Comparison of ENCODE assay signal across 22 cellular contexts in genomic region chr15:48547305-48547704, GRCh38.
DNase-seq lines count a peak whose midpoint lies in the region; ATAC-seq and TF ChIP-seq lines count a peak whose summit lies in the region.
"Had no signal": no experiment of that assay in that cellular context is flagged by ENCODE, and none has a peak within 500 bp of the region (broad histone marks: within the 10 kb centered on the region; RNA-seq: fewer than 3 reads in every experiment).

No MANE protein-coding gene starts in this region.

- WGBS in GM23248 (ENCODE audit: low coverage in 1 of 2, low lambda C conversion rate in 2 of 2, missing lambda C conversion rate in 2 of 2), 2 experiments, result 59 to 60% methylated on average over 3 of the region's 3 CpGs
- WGBS in H9 (ENCODE audit: extremely low coverage, insufficient read length, low lambda C conversion rate), result no CpG with 5 or more reads among the region's 3 CpGs

- no peak for ATAC-seq in natural killer cell treated with Interleukin-12 subunit alpha and Interleukin-12 subunit beta and Interleukin-15 and Interleukin-18, amount 100 ng/mL, for 72 hours
- ATAC-seq in HG02973 (IDR thresholded peaks at IDR 0.05; ENCODE audit: unreplicated experiment), result no peak
- ATAC-seq: activated CD4-positive, alpha-beta T cell treated with anti-CD3 and anti-CD28 coated beads for 36 hours; esophagus mucosa had no signal

- H3K4ac ChIP-seq in H9 (ENCODE audit: low read depth, low read length), result no peak overlapping the region

- H3K14ac ChIP-seq in H9 (ENCODE audit: insufficient read depth, low read length), result no peak overlapping the region

- H2BK5ac ChIP-seq in H9 (ENCODE audit: insufficient read length, low read length), result no peak overlapping the region

- H3K9me3 Mint-ChIP-seq in natural killer cell treated with Interleukin-12 subunit alpha and Interleukin-12 subunit beta and Interleukin-15 and Interleukin-18, amount 100 ng/mL, for 72 hours, result no peaks in the 10 kb centered on the region
- H3K9me3 Mint-ChIP-seq in H9, result no peaks in the 10 kb centered on the region
- H3K9me3 Mint-ChIP-seq: activated naive CD4-positive, alpha-beta T cell treated with anti-CD3 and anti-CD28 coated beads for 36 hours; IgD-negative memory B cell had no signal

- H2AFZ ChIP-seq in GM23248 (no peak overlapping the region), H9 (ENCODE audit: low read length) (no peak overlapping the region)

- no peak overlapping the region for H3K18ac ChIP-seq in H9 (ENCODE audit: insufficient read length, low read depth, low read length)

- H2BK15ac ChIP-seq in H9 (ENCODE audit: low read depth, low read length), result no peak overlapping the region

- H2BK12ac ChIP-seq in H9 (ENCODE audit: insufficient read length, low read depth, low read length), result no peak overlapping the region

- no peak overlapping the region for H3T11ph ChIP-seq in H9 (ENCODE audit: low read length)

- peaks cover 4% of the 10 kb centered on the region; the same call in 1 of the 2 replicates for H4K20me1 ChIP-seq in GM23248 (ENCODE audit: insufficient read depth)
- H4K20me1 ChIP-seq in H9 (ENCODE audit: control insufficient read depth, insufficient read depth, insufficient read length), result no peaks in the 10 kb centered on the region

- H3K4me1 Mint-ChIP-seq in natural killer cell treated with Interleukin-12 subunit alpha and Interleukin-12 subunit beta and Interleukin-15 and Interleukin-18, amount 100 ng/mL, for 72 hours (ENCODE audit: low read depth in 2 of 2), result no peaks in the 10 kb centered on the region
- H3K4me1 Mint-ChIP-seq in H9, result no peaks in the 10 kb centered on the region; a peak in 1 of 4 replicates
- H3K4me1 Mint-ChIP-seq: activated CD4-positive, alpha-beta T cell treated with anti-CD3 and anti-CD28 coated beads for 36 hours had no signal

- no peaks in the 10 kb centered on the region for H3K9me2 ChIP-seq in GM23248 (ENCODE audit: insufficient read depth)

- H3K79me1 ChIP-seq in H9 (ENCODE audit: insufficient read depth, low read depth, low read length, poor library complexity, severe bottlenecking), result no peaks in the 10 kb centered on the region

- peak; percentile 66 for DNase-seq in GM23248
- DNase-seq in amniotic epithelial cell (ENCODE audit: low read depth), result peak; percentile 72
- DNase-seq in fibroblast of peridontal ligament (ENCODE audit: extremely low read depth), result peak; percentile 65
- peak; percentile 42 for DNase-seq in skeletal muscle cell (ENCODE audit: low read depth)
- DNase-seq in natural killer cell treated with Interleukin-12 subunit alpha and Interleukin-12 subunit beta and Interleukin-15 and Interleukin-18, amount 100 ng/mL, for 72 hours (ENCODE audit: low spot score), result no peak
- no peak for DNase-seq in H9
- DNase-seq in activated T-cell treated with anti-CD3 and anti-CD28 coated beads, Interleukin-2, amount 50 U/mL, for 48 hours, result no peak
- DNase-seq: activated CD4-positive, alpha-beta T cell treated with anti-CD3 and anti-CD28 coated beads for 36 hours; activated CD8-positive, alpha-beta memory T cell treated with anti-CD3 and anti-CD28 coated beads, Interleukin-2, amount 50 U/mL, for 4 hours; activated naive CD4-positive, alpha-beta T cell treated with anti-CD3 and anti-CD28 coated beads for 36 hours; AML-193; GDM1; MV-4-11; NCI-H2029 treated with DMSO at 0.1 percent for 48 hours; NCI-H526; ovary; SIG-M5; small intestine had no signal

- H4K91ac ChIP-seq in H9 (ENCODE audit: insufficient read length, low read depth, low read length), result no peak overlapping the region

- no peak for TF ChIP-seq CTCF in H9 (conservative IDR thresholded peaks at IDR 0.05)

- H3K27me3 Mint-ChIP-seq in natural killer cell treated with Interleukin-12 subunit alpha and Interleukin-12 subunit beta and Interleukin-15 and Interleukin-18, amount 100 ng/mL, for 72 hours, result peaks cover 3 to 7% of the 10 kb centered on the region in 2 donors
- no peaks in the 10 kb centered on the region for H3K27me3 Mint-ChIP-seq in H9 (ENCODE audit: low read depth)
- H3K27me3 Mint-ChIP-seq: activated CD4-positive, alpha-beta T cell treated with anti-CD3 and anti-CD28 coated beads for 36 hours had no signal

- H3F3A ChIP-seq in GM23248 (ENCODE audit: insufficient read depth), result peaks cover 95% of the 10 kb centered on the region

- H3K36me3 ChIP-seq in GM23248 (ENCODE audit: low read depth), result peaks cover 45% of the 10 kb centered on the region
- H3K36me3 ChIP-seq: breast epithelium, ovary had no signal

- H3K9me3 ChIP-seq in GM23248 (ENCODE audit: low read depth) (no peaks in the 10 kb centered on the region), H9 (ENCODE audit: control insufficient read depth, low read depth, low read length) (no peaks in the 10 kb centered on the region)
- H3K9me3 ChIP-seq: breast epithelium, ovary had no signal

- no peaks in the 10 kb centered on the region for H3K36me3 Mint-ChIP-seq in natural killer cell treated with Interleukin-12 subunit alpha and Interleukin-12 subunit beta and Interleukin-15 and Interleukin-18, amount 100 ng/mL, for 72 hours
- H3K36me3 Mint-ChIP-seq in H9 (ENCODE audit: insufficient read depth in 1 of 3, low read depth in 3 of 3), result no peaks in the 10 kb centered on the region
- H3K36me3 Mint-ChIP-seq: IgD-negative memory B cell had no signal

- H2BK20ac ChIP-seq in H9 (ENCODE audit: low read depth, low read length, poor library complexity, severe bottlenecking), result no peak overlapping the region

- H3K23me2 ChIP-seq in H9 (ENCODE audit: insufficient read length, low read depth, low read length, poor library complexity, severe bottlenecking), result no peaks in the 10 kb centered on the region

- H3K4me1 ChIP-seq in GM23248 (ENCODE audit: insufficient read depth), result peaks cover 69% of the 10 kb centered on the region
- no peaks in the 10 kb centered on the region for H3K4me1 ChIP-seq in H9 (ENCODE audit: insufficient read depth, low read length)
- H3K4me1 ChIP-seq: breast epithelium had no signal

- peak overlapping the region; percentile 94 for H3K27ac ChIP-seq in GM23248
- H3K27ac ChIP-seq in H9 (ENCODE audit: insufficient read length, low read depth, low read length), result no peak overlapping the region
- H3K27ac ChIP-seq: ovary had no signal

- H3K4me3 ChIP-seq in GM23248, result no peak overlapping the region; the same call in 1 of the 2 replicates
- no peak overlapping the region for H3K4me3 ChIP-seq in skeletal muscle cell (ENCODE audit: low read depth, low read length)
- H3K4me3 ChIP-seq: breast epithelium, ovary had no signal

- no peak overlapping the region for H4K8ac ChIP-seq in H9 (replicated peaks; ENCODE audit: insufficient read length, low read depth, low read length)

- peak overlapping the region; percentile 73 for H3K9ac ChIP-seq in GM23248
- no peak overlapping the region for H3K9ac ChIP-seq in H9 (ENCODE audit: extremely low read depth, insufficient read length, low read length)

- H3K4me3 Mint-ChIP-seq in natural killer cell treated with Interleukin-12 subunit alpha and Interleukin-12 subunit beta and Interleukin-15 and Interleukin-18, amount 100 ng/mL, for 72 hours, result no peak overlapping the region
- H3K4me3 Mint-ChIP-seq in H9, result no peak overlapping the region
- H3K4me3 Mint-ChIP-seq: activated CD4-positive, alpha-beta T cell treated with anti-CD3 and anti-CD28 coated beads for 36 hours; activated naive CD4-positive, alpha-beta T cell treated with anti-CD3 and anti-CD28 coated beads for 36 hours; IgD-negative memory B cell had no signal

- H3K4me2 ChIP-seq in GM23248 (ENCODE audit: unreplicated experiment), result peak overlapping the region; percentile 38
- no peak overlapping the region for H3K4me2 ChIP-seq in H9 (ENCODE audit: insufficient read depth, insufficient read length, low read length)

- H4K5ac ChIP-seq in H9 (ENCODE audit: insufficient read length, low read depth, low read length), result no peak overlapping the region

- H3K27me3 ChIP-seq in GM23248 (replicated peaks; ENCODE audit: insufficient read depth) (no peaks in the 10 kb centered on the region), H9 (ENCODE audit: insufficient read depth, low read length) (no peaks in the 10 kb centered on the region)
- H3K27me3 ChIP-seq: breast epithelium, ovary had no signal

- H3K79me2 ChIP-seq in GM23248 (ENCODE audit: insufficient read depth) (peaks cover 100% of the 10 kb centered on the region), H9 (ENCODE audit: insufficient read depth, low read length) (no peaks in the 10 kb centered on the region)

- H3K23ac ChIP-seq in H9 (ENCODE audit: insufficient read length, low read depth, low read length), result no peak overlapping the region

- H3K27ac Mint-ChIP-seq in natural killer cell treated with Interleukin-12 subunit alpha and Interleukin-12 subunit beta and Interleukin-15 and Interleukin-18, amount 100 ng/mL, for 72 hours, result no peak overlapping the region
- no peak overlapping the region for H3K27ac Mint-ChIP-seq in H9
- H3K27ac Mint-ChIP-seq: activated CD4-positive, alpha-beta T cell treated with anti-CD3 and anti-CD28 coated beads for 36 hours; activated naive CD4-positive, alpha-beta T cell treated with anti-CD3 and anti-CD28 coated beads for 36 hours; IgD-negative memory B cell had no signal

- H2AK5ac ChIP-seq in H9 (ENCODE audit: insufficient read length, low read length), result no peak overlapping the region

- H3K56ac ChIP-seq in H9 (ENCODE audit: insufficient read length, low read depth, low read length), result no peak overlapping the region

- in situ Hi-C loops in GM23248 (cut with MboI), result loop anchor here (25.0 kb wide), 1 partner anchor 90 kb away; the partner anchor contains the start of gene FBN1

- H2BK120ac ChIP-seq in H9 (ENCODE audit: low read depth, low read length, poor library complexity, severe bottlenecking), result no peak overlapping the region

Comparison
In these comparisons a context has a peak if more than half of its experiments do, and no peak if none do; other contexts are left out.
1. DNase-seq: peak in GM23248 (single experiment), amniotic epithelial cell (single experiment), fibroblast of peridontal ligament (single experiment) and skeletal muscle cell (single experiment); none in natural killer cell treated with Interleukin-12 subunit alpha and Interleukin-12 subunit beta and Interleukin-15 and Interleukin-18, amount 100 ng/mL, for 72 hours (single experiment), H9 (single experiment) and activated T-cell treated with anti-CD3 and anti-CD28 coated beads, Interleukin-2, amount 50 U/mL, for 48 hours (0 of 2).